ENCODE assay signal across 25 cellular contexts in the genomic region with DNA sequence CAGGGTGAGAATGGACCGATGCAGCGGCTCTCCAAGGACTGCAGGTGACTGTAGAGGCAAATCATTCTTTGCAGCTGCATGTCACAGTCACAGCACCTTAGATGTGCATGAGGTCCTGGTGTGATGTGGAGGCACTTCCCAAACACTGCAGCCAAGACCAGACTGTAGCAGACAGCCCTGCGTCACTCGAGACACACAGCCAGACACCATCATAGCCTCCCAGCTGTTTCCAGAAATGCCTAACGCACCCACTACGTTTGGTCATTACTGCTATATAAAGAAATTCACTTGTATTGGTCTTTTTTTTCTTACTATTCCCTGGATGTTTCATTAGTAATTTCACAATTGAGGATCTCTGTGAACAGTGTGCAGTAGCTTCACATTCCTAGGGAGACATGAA.
"Had no signal": no experiment of that assay in that cellular context is flagged by ENCODE, and none has a peak within 500 bp of the region (broad histone marks: within the 10 kb centered on the region; RNA-seq: fewer than 3 reads in every experiment).

No MANE protein-coding gene starts in this region.

- DNase-seq: colonic mucosa; dermis blood vessel endothelial cell; endodermal cell; erythroblast; foreskin keratinocyte; kidney; left cardiac atrium; left ventricle myocardium superior; mesenchymal stem cell; midbrain; naive B cell; nucleus accumbens; ovary; stimulated activated CD4-positive, alpha-beta T cell treated with anti-CD3 and anti-CD28 coated beads, Interleukin-4, amount 100 ng/mL, for 1 hour; stimulated activated CD8-positive, alpha-beta memory T cell treated with anti-CD3 and anti-CD28 coated beads, Interleukin-4, amount 100 ng/mL, for 48 hours; stimulated activated naive CD8-positive, alpha-beta T cell treated with anti-CD3 and anti-CD28 coated beads, Interleukin-15, Interleukin-2, amounts not matched to agents 100 U/mL and 50 U/mL, for 24 hours; upper lobe of left lung; uterus had no signal

- ATAC-seq: foreskin keratinocyte; left cardiac atrium; left ventricle myocardium superior; stimulated activated effector memory CD8-positive, alpha-beta T cell treated with anti-CD3 and anti-CD28 coated beads, Interleukin-12 subunit alpha, Interleukin-12 subunit beta, amount 100 ng/mL, for 72 hours; stimulated activated naive CD8-positive, alpha-beta T cell treated with anti-CD3 and anti-CD28 coated beads, Interleukin-15, Interleukin-2, amounts not matched to agents 100 U/mL and 50 U/mL, for 24 hours had no signal

- H3K27ac ChIP-seq: colonic mucosa, foreskin keratinocyte, ovary, right atrium auricular region, suprapubic skin, thyroid gland, upper lobe of left lung, uterus had no signal

- H3K4me3 ChIP-seq: colonic mucosa, lung, ovary, right atrium auricular region, suprapubic skin, thyroid gland, upper lobe of left lung, uterus had no signal

- H3K4me1 Mint-ChIP-seq: endodermal cell, naive B cell, neural crest cell had no signal

- H3K4me1 ChIP-seq: colonic mucosa, foreskin keratinocyte, right atrium auricular region, suprapubic skin, upper lobe of left lung, uterus had no signal

- FAIRE-seq: endothelial cell of umbilical vein, kidney had no signal

- H3K9me3 ChIP-seq: colonic mucosa, ovary, right atrium auricular region, suprapubic skin, thyroid gland, upper lobe of left lung, uterus had no signal

- H3K27ac Mint-ChIP-seq: endodermal cell; naive B cell; stimulated activated effector memory CD8-positive, alpha-beta T cell treated with anti-CD3 and anti-CD28 coated beads, Interleukin-12 subunit alpha, Interleukin-12 subunit beta, amount 100 ng/mL, for 72 hours had no signal

- H3K4me3 Mint-ChIP-seq: endodermal cell; naive B cell; neural crest cell; stimulated activated effector memory CD8-positive, alpha-beta T cell treated with anti-CD3 and anti-CD28 coated beads, Interleukin-12 subunit alpha, Interleukin-12 subunit beta, amount 100 ng/mL, for 72 hours had no signal

- H3K9me3 Mint-ChIP-seq: neural crest cell had no signal

- H3K36me3 ChIP-seq: colonic mucosa, ovary, right atrium auricular region, suprapubic skin, thyroid gland, upper lobe of left lung, uterus had no signal

- H3K36me3 Mint-ChIP-seq: naive B cell; stimulated activated effector memory CD8-positive, alpha-beta T cell treated with anti-CD3 and anti-CD28 coated beads, Interleukin-12 subunit alpha, Interleukin-12 subunit beta, amount 100 ng/mL, for 72 hours had no signal

- H3K27me3 ChIP-seq: colonic mucosa, ovary, right atrium auricular region, suprapubic skin, thyroid gland, upper lobe of left lung, uterus had no signal
